ENCODE assay signal across 8 cellular contexts in the genomic region with DNA sequence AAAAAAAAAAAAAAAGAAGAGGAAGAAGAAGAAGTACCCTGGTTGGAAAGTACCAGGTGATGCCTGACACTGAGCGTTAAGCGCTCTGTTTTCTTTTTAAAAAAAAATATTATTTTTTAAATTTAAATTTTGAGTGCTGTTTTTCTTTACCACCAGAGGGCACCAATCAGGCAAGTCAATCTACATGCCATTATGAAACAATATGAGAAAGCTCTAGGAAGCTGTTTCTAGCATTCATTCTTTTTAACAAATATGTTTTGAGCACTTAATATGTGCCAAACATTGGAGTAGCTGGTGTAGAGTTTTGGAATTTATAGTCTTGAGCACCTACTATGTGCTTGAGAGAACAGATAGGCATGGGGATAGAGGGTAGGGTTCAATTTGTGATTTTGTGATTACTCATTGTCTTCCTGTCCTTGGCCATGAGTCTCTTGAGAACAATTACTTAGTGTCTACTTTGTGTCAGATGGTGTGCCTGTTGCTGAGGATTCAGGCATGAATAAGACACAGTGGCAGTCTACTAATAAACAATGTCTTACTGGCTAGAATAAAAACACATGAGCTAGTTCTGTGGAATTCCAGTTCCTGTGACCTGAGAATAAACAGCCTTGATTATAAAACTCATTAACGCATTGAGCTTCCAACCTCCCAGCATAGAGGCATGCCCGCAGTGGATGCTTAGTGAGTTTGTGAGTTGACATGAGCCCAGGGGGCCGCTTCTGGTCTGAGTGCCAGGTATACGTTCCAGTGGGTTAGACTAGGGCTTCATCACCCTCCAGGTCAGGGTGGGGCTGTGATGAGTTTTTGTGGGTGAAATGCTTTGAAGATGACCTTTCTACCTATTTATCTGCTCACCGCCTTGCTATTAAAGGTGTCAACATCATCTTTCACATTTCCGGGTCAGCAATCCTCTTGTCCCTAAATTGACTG. TPM values are rescaled to one million over a fixed set of nuclear protein-coding genes. Genes with fewer than 3 reads are reported as not detected.
A peak's percentile ranks its signal among the peaks of the same experiment; 100 is the strongest.
DNase-seq lines count a peak whose midpoint lies in the region; ATAC-seq, FAIRE-seq and TF ChIP-seq lines count a peak whose summit lies in the region.

No MANE protein-coding gene starts in this region.

- TF ChIP-seq CTCF in PC-9 (conservative IDR thresholded peaks at IDR 0.05): peak; percentile 68
- peak; percentile 90 for TF ChIP-seq CTCF in chondrocyte (IDR thresholded peaks at IDR 0.05)

- no peak overlapping the region for H3K23ac ChIP-seq in mesenchymal stem cell (ENCODE audit: low read length in 2 of 2)

- H3K4ac ChIP-seq in mesenchymal stem cell (ENCODE audit: low read depth in 1 of 2, low read length in 2 of 2): no peak overlapping the region

- no peaks in the 10 kb centered on the region for H3K27me3 Mint-ChIP-seq in chondrocyte (ENCODE audit: low read depth)

- H4K20me1 ChIP-seq in PC-9 (ENCODE audit: insufficient read depth): no peaks in the 10 kb centered on the region; the same call in 1 of the 2 replicates

- H3K79me1 ChIP-seq in mesenchymal stem cell (replicated peaks; ENCODE audit: low read length, poor library complexity, severe bottlenecking): peaks cover 1% of the 10 kb centered on the region

- H3K4me1 Mint-ChIP-seq in chondrocyte (ENCODE audit: low read depth): peaks cover 38% of the 10 kb centered on the region

- no peaks in the 10 kb centered on the region for H3K9me2 ChIP-seq in PC-9 (ENCODE audit: insufficient read depth)

- no peak overlapping the region for H4K8ac ChIP-seq in mesenchymal stem cell (ENCODE audit: low read length)

- H3K4me2 ChIP-seq in PC-9 (no peak overlapping the region; the same call in 1 of the 2 replicates), mesenchymal stem cell (ENCODE audit: low read length, poor library complexity, severe bottlenecking) (no peak overlapping the region)

- intact Hi-C loops in PC-9 (cut with micrococcal nuclease; ENCODE audit: unreplicated experiment): loop anchor here (10.0 kb wide), 1 partner anchor 579 kb away; no protein-coding TSS in a partner anchor

- H3K27ac ChIP-seq in PC-9: peak overlapping the region; percentile 96
- peak overlapping the region; percentile 12 for H3K27ac ChIP-seq in mesenchymal stem cell (ENCODE audit: low read length, poor library complexity, severe bottlenecking)

- no peak overlapping the region for H2AK5ac ChIP-seq in mesenchymal stem cell (ENCODE audit: low read length, severe bottlenecking)

- peaks cover 1% of the 10 kb centered on the region for H3K36me3 Mint-ChIP-seq in chondrocyte (ENCODE audit: low read depth)

- H3K9me3 Mint-ChIP-seq in chondrocyte (ENCODE audit: low read depth): no peaks in the 10 kb centered on the region

- H3F3A ChIP-seq in PC-9 (ENCODE audit: insufficient read depth, low read depth): peaks cover 23% of the 10 kb centered on the region

- no peak overlapping the region for H2AFZ ChIP-seq in PC-9
- H2AFZ ChIP-seq in mesenchymal stem cell (ENCODE audit: low read depth, low read length): no peak overlapping the region

- 34% methylated on average over 4 of the region's 8 CpGs for WGBS in mesenchymal stem cell

- peak overlapping the region in 1 of 2 experiments; percentile 34 for H2BK12ac ChIP-seq in mesenchymal stem cell (ENCODE audit: low read length in 2 of 2)

- peaks cover 21% of the 10 kb centered on the region for H3K79me2 ChIP-seq in PC-9 (ENCODE audit: low read depth)

- no peak for FAIRE-seq in urothelium cell line (lab: Jason Lieb, UNC)

- peak; percentile 95 for DNase-seq in COLO829 (ENCODE audit: low spot score)
- peak; percentile 90 for DNase-seq in HCEC 1CT
- peak in 1 of 2 experiments; percentile 43 for DNase-seq in PC-9
- no peak for DNase-seq in chondrocyte (ENCODE audit: low spot score)
- DNase-seq in mesenchymal stem cell: peak; percentile 89
- peak; percentile 49 for DNase-seq in urothelium cell line (ENCODE audit: low spot score)
- DNase-seq in DMS153 (lab: John Stamatoyannopoulos, UW): no peak

- H4K91ac ChIP-seq in mesenchymal stem cell (ENCODE audit: low read length): peak overlapping the region; percentile 14

- H3K4me3 Mint-ChIP-seq in chondrocyte (ENCODE audit: unreplicated experiment): no peak overlapping the region

- no peaks in the 10 kb centered on the region for H3K9me3 ChIP-seq in PC-9 (ENCODE audit: insufficient read depth, low read depth)
- no peaks in the 10 kb centered on the region for H3K9me3 ChIP-seq in mesenchymal stem cell (ENCODE audit: control insufficient read depth, low read length)

- POLR2A ChIA-PET in PC-9 (lab: Charles Lee; ENCODE audit: unreplicated experiment): interaction anchor here (0.6 kb wide), 1 partner anchor 213 kb away, joined by 5 read pairs; no protein-coding TSS in a partner anchor

- H3K27me3 ChIP-seq in PC-9 (ENCODE audit: insufficient read depth, low read depth) (no peaks in the 10 kb centered on the region), mesenchymal stem cell (ENCODE audit: control insufficient read depth in 1 of 2, insufficient read depth in 1 of 2, low read length in 2 of 2) (no peaks in the 10 kb centered on the region)

- H3K36me3 ChIP-seq in PC-9 (ENCODE audit: low read depth) (no peaks in the 10 kb centered on the region), mesenchymal stem cell (ENCODE audit: control insufficient read depth in 1 of 2, insufficient read depth in 2 of 2, low read depth in 1 of 2, low read length in 2 of 2) (no peaks in the 10 kb centered on the region)

- CTCF ChIA-PET in PC-9 (lab: Charles Lee): interaction anchor here (0.6 to 1.0 kb wide), 5 partner anchors 35 to 454 kb away, joined by 3 to 6 read pairs (median 3); no protein-coding TSS in a partner anchor

- H3K27ac Mint-ChIP-seq in chondrocyte (ENCODE audit: unreplicated experiment): peak overlapping the region; percentile 50

- H3K4me1 ChIP-seq in PC-9 (replicated peaks; ENCODE audit: insufficient read depth): peaks cover 27% of the 10 kb centered on the region
- peaks cover 9% of the 10 kb centered on the region for H3K4me1 ChIP-seq in mesenchymal stem cell (ENCODE audit: control insufficient read depth, insufficient read depth, low read depth, low read length)

- H3K4me3 ChIP-seq in PC-9: no peak overlapping the region
- no peak overlapping the region for H3K4me3 ChIP-seq in mesenchymal stem cell (ENCODE audit: insufficient read depth in 1 of 2, low read depth in 1 of 2, low read length in 2 of 2)

- H3K18ac ChIP-seq in mesenchymal stem cell (ENCODE audit: low read depth in 1 of 2, low read length in 2 of 2): no peak overlapping the region

- no peak overlapping the region for H2BK5ac ChIP-seq in mesenchymal stem cell (ENCODE audit: low read depth, low read length, poor library complexity, severe bottlenecking)

- no peak for ATAC-seq in HG03354 (IDR thresholded peaks at IDR 0.05; ENCODE audit: poor library complexity, severe bottlenecking, unreplicated experiment)

- no peak overlapping the region for H2BK120ac ChIP-seq in mesenchymal stem cell (ENCODE audit: low read depth, low read length)

- BruUV-seq in PC-9 (replicated peaks; lab: Mats Ljungman, UMichigan): no TSS peak

- peak overlapping the region; percentile 36 for H3K9ac ChIP-seq in mesenchymal stem cell (ENCODE audit: low read length)

- no peak overlapping the region for H3K14ac ChIP-seq in mesenchymal stem cell (ENCODE audit: low read length in 2 of 2)

- no peak overlapping the region for H2BK15ac ChIP-seq in mesenchymal stem cell (ENCODE audit: low read depth, poor library complexity, severe bottlenecking)

RNA-seq across cellular contexts. Expression of a gene that starts 3.0 kb away (rescaled TPM):
- total RNA-seq in PC-9 (2021) (37.5 and 38.9 TPM in 2 replicates), chondrocyte (39.1 to 51.2 TPM (median 48.8 TPM) in 3 replicates)
- 69.2 TPM for polyA plus RNA-seq in mesenchymal stem cell (2013, experiment 1 of 2)
- polyA plus RNA-seq in mesenchymal stem cell (2013, experiment 2 of 2): 69.5 TPM

RNA-seq across cellular contexts. Expression of a gene that starts 18.6 kb away (rescaled TPM):
- total RNA-seq in PC-9 (2021) (1.0 and 1.6 TPM in 2 replicates), chondrocyte (not detected in 3 replicates)
- not detected for polyA plus RNA-seq in mesenchymal stem cell (2013, experiment 1 of 2)
- polyA plus RNA-seq in mesenchymal stem cell (2013, experiment 2 of 2): not detected

Comparison
In these comparisons a context has a peak if more than half of its experiments do, and no peak if none do; other contexts are left out.
1. DNase-seq: peak in COLO829 (single experiment), HCEC 1CT (single experiment), mesenchymal stem cell (single experiment) and urothelium cell line (single experiment); none in chondrocyte (single experiment) and DMS153 (single experiment).